Comparison of ENCODE assay signal across 1 cellular context in the genomic region with DNA sequence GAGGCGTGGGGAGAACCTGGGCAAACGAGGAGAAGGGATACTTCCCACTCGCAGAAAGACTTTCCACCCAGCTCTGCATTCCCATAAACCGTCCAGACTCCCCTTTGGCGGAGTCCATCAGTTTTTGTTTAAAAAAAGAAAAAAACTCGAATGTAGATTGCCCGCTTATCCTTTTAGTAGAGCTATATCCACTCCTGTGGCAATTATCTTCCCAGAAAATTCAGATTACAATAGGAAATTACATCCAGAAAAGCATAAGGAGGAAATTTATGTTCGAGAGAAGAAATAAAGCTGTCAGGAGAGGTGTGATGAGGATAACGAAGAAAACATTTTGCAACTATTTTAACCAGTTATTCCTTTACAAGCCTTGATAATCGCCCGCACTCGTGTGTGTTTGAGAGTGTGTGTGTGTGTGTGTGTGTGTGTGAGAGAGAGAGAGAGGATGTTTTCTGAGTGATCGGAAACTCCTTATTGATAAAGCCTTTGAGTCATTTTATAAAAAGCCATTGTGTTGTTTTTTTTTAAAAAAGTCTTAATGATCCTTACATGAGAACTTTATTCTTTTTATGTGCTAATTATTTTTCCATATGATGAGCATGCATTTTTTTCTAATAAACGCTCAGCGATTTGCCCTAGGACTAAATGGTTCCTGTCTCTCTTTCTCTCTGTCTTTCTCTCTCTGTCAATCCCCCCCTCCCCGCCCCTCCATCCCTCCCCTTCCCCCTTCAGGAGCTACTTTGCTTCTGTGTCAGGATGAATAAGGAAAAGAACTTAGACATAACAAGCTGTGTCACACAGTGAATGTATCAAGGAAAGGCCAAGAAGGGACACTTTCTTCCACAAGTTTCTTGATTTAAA.
TF ChIP-seq lines count a peak whose summit lies in the region.

No MANE protein-coding gene starts in this region.

TF ChIP-seq in liver, 16 proteins besides CTCF, POLR2A, EP300 and RAD21:
- TF ChIP-seq NR2F2 (IDR thresholded peaks at IDR 0.05) (no peak), HNF4A (conservative IDR thresholded peaks at IDR 0.05) (no peak), EGR1 (IDR thresholded peaks at IDR 0.05; ENCODE audit: low read depth in 2 of 2) (no peak), FOXA2 (IDR thresholded peaks at IDR 0.05) (no peak), FOXA1 (IDR thresholded peaks at IDR 0.05) (no peak), HNF4G (IDR thresholded peaks at IDR 0.05) (no peak), GABPA (IDR thresholded peaks at IDR 0.05 in 1 of 2, conservative IDR thresholded peaks at IDR 0.05 in 1 of 2) (no peak), TAF1 (conservative IDR thresholded peaks at IDR 0.05) (no peak), MAX (IDR thresholded peaks at IDR 0.05) (no peak), SP1 (IDR thresholded peaks at IDR 0.05) (no peak), YY1 (IDR thresholded peaks at IDR 0.05) (no peak), REST (IDR thresholded peaks at IDR 0.05) (no peak), JUND (IDR thresholded peaks at IDR 0.05) (no peak), RXRA (IDR thresholded peaks at IDR 0.05) (no peak)
- TF ChIP-seq, protein P1, sequence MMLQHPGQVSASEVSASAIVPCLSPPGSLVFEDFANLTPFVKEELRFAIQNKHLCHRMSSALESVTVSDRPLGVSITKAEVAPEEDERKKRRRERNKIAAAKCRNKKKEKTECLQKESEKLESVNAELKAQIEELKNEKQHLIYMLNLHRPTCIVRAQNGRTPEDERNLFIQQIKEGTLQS (IDR thresholded peaks at IDR 0.05) = no peak
- TF ChIP-seq, protein P2, sequence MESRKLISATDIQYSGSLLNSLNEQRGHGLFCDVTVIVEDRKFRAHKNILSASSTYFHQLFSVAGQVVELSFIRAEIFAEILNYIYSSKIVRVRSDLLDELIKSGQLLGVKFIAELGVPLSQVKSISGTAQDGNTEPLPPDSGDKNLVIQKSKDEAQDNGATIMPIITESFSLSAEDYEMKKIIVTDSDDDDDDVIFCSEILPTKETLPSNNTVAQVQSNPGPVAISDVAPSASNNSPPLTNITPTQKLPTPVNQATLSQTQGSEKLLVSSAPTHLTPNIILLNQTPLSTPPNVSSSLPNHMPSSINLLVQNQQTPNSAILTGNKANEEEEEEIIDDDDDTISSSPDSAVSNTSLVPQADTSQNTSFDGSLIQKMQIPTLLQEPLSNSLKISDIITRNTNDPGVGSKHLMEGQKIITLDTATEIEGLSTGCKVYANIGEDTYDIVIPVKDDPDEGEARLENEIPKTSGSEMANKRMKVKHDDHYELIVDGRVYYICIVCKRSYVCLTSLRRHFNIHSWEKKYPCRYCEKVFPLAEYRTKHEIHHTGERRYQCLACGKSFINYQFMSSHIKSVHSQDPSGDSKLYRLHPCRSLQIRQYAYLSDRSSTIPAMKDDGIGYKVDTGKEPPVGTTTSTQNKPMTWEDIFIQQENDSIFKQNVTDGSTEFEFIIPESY (IDR thresholded peaks at IDR 0.05) = no peak
